ENCODE assay signal across 16 cellular contexts in the genomic region with DNA sequence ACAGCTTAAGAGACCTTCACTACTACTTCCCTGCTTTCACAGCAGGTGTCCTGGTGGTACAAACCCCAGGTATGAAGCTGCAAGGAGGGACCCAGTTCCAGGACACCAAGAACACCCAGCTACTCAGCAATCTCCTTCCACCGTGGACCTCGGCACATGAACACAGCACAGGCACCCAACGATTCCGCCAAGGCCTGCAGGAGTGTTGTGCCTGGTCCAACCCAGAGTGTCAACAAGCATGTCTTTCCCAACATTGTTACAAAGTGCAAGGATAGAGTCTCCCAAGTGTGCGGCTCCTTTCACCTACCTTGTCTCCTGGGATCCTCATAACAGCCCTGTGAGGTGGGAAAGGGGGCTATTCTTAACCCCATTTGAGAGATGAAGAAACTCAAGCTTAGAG.
"Had no signal": no experiment of that assay in that cellular context is flagged by ENCODE, and none has a peak within 500 bp of the region (broad histone marks: within the 10 kb centered on the region; RNA-seq: fewer than 3 reads in every experiment).

No MANE protein-coding gene starts in this region.

- ATAC-seq: activated CD4-positive, alpha-beta T cell treated with anti-CD3 and anti-CD28 coated beads for 36 hours; activated naive CD8-positive, alpha-beta T cell treated with anti-CD3 and anti-CD28 coated beads, Interleukin-2, amount 50 U/mL, for 24 hours; natural killer cell; psoas muscle had no signal

- H3K4me1 ChIP-seq: ascending aorta had no signal

- H3K4me3 ChIP-seq: ascending aorta, cardiac muscle cell, coronary artery, psoas muscle, sigmoid colon, stomach had no signal

- H3K9me3 ChIP-seq: ascending aorta, psoas muscle, sigmoid colon, stomach had no signal

- H3K4me3 Mint-ChIP-seq: activated CD4-positive, alpha-beta T cell treated with anti-CD3 and anti-CD28 coated beads for 36 hours; activated naive CD8-positive, alpha-beta T cell treated with anti-CD3 and anti-CD28 coated beads, Interleukin-2, amount 50 U/mL, for 24 hours; natural killer cell had no signal

- H3K27me3 Mint-ChIP-seq: activated CD4-positive, alpha-beta T cell treated with anti-CD3 and anti-CD28 coated beads for 36 hours; activated naive CD8-positive, alpha-beta T cell treated with anti-CD3 and anti-CD28 coated beads, Interleukin-2, amount 50 U/mL, for 24 hours had no signal

- H3K27me3 ChIP-seq: ascending aorta, cardiac muscle cell, sigmoid colon, stomach had no signal

- DNase-seq: activated CD4-positive, alpha-beta T cell treated with anti-CD3 and anti-CD28 coated beads for 36 hours; activated CD8-positive, alpha-beta memory T cell treated with anti-CD3 and anti-CD28 coated beads for 24 hours; activated gamma-delta T cell; activated naive CD8-positive, alpha-beta T cell treated with anti-CD3 and anti-CD28 coated beads, Interleukin-2, amount 50 U/mL, for 24 hours; effector CD8-positive, alpha-beta T cell; natural killer cell; occipital lobe; psoas muscle; sigmoid colon; stomach; SW 1271; T-helper 9 cell had no signal

- H3K9me3 Mint-ChIP-seq: activated naive CD8-positive, alpha-beta T cell treated with anti-CD3 and anti-CD28 coated beads, Interleukin-2, amount 50 U/mL, for 24 hours; natural killer cell had no signal

- H3K27ac ChIP-seq: cardiac muscle cell, coronary artery, psoas muscle, sigmoid colon, VCaP had no signal
